Comparison of ENCODE assay signal across 33 cellular contexts in the genomic region with DNA sequence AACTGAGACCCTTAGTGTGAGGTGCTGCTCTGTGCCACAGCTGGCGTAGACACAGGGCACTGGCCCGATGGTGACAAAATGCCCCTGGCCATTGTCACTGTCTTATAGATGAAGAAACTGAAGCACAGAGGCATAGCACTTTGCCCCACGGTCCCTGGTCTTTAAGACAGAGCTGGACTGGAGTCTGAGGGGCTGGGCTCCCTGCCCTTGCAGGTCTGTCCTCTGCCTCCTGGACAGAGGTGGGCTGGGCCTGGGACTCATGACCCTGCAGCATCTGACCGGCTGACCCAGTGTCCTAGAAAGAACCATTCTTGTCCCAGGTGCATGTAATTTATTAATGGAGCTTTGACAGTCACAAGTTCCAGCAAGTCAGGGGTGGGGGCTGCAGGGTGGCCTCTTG. TPM values are rescaled to one million over a fixed set of nuclear protein-coding genes. Genes with fewer than 3 reads are reported as not detected.
DNase-seq lines count a peak whose midpoint lies in the region; ATAC-seq, FAIRE-seq and TF ChIP-seq lines count a peak whose summit lies in the region.
"Had no signal": no experiment of that assay in that cellular context is flagged by ENCODE, and none has a peak within 500 bp of the region (broad histone marks: within the 10 kb centered on the region; RNA-seq: fewer than 3 reads in every experiment).

No MANE protein-coding gene starts in this region.

- peaks cover 11% of the 10 kb centered on the region for H3K4me1 Mint-ChIP-seq in CD4-positive, alpha-beta T cell (ENCODE audit: low read depth)
- peaks cover 28% of the 10 kb centered on the region for H3K4me1 Mint-ChIP-seq in stimulated activated memory B cell treated with anti-CD40 and anti-IgM and Interleukin-4, amounts not matched to agents 10 μg/mL and 1 μg/mL and 100 μg/mL, for 72 hours

- no peaks in the 10 kb centered on the region for H3K27me3 Mint-ChIP-seq in CD4-positive, alpha-beta T cell
- no peaks in the 10 kb centered on the region for H3K27me3 Mint-ChIP-seq in stimulated activated memory B cell treated with anti-CD40 and anti-IgM and Interleukin-4, amounts not matched to agents 10 μg/mL and 1 μg/mL and 100 μg/mL, for 72 hours

- H3K9me2 ChIP-seq in OCI-LY7 (ENCODE audit: insufficient read depth, low read length) = no peaks in the 10 kb centered on the region

- H2AFZ ChIP-seq in OCI-LY7 (ENCODE audit: low read length) = no peak overlapping the region

- H3K4me2 ChIP-seq in OCI-LY7 (ENCODE audit: low read length) = no peak overlapping the region

- no peaks in the 10 kb centered on the region for H3K79me2 ChIP-seq in OCI-LY7 (ENCODE audit: insufficient read depth, low read depth, low read length)

- CTCF ChIA-PET in CD4-positive, alpha-beta T cell (lab: Charles Lee) = no interaction called here
- CTCF ChIA-PET in OCI-LY7 (lab: Charles Lee; ENCODE audit: unreplicated experiment) = no interaction called here

- H3K9me3 ChIP-seq in CD4-positive, alpha-beta T cell (ENCODE audit: control insufficient read depth, low read length) = no peaks in the 10 kb centered on the region
- H3K9me3 ChIP-seq in OCI-LY7 (ENCODE audit: low read length) = no peaks in the 10 kb centered on the region
- H3K9me3 ChIP-seq: ascending aorta, pancreas, SJSA1, thoracic aorta, vagina had no signal

- ATAC-seq in CD4-positive, alpha-beta T cell (ENCODE audit: poor library complexity) = no peak
- ATAC-seq in stimulated activated memory B cell treated with anti-CD40 and anti-IgM and Interleukin-4, amounts not matched to agents 10 μg/mL and 1 μg/mL and 100 μg/mL, for 72 hours = no peak
- no peak for ATAC-seq in GM19035 (IDR thresholded peaks at IDR 0.05; ENCODE audit: unreplicated experiment)
- no peak for ATAC-seq in GM18873 (IDR thresholded peaks at IDR 0.05; ENCODE audit: low FRiP score, unreplicated experiment)
- ATAC-seq: activated CD4-positive, CD25-positive, alpha-beta regulatory T cell treated with anti-CD3 and anti-CD28 coated beads, Interleukin-2, amount 50 U/mL, for 24 hours; activated naive CD4-positive, alpha-beta T cell treated with anti-CD3 and anti-CD28 coated beads, Interleukin-2, amount 50 U/mL, for 72 hours; pancreas; stimulated activated naive CD8-positive, alpha-beta T cell treated with anti-CD3 and anti-CD28 coated beads, Interleukin-15, Interleukin-2, amounts not matched to agents 100 U/mL and 50 U/mL, for 24 hours had no signal

- no TSS peak for BruUV-seq in OCI-LY7 (replicated peaks; lab: Mats Ljungman, UMichigan)

- no peaks in the 10 kb centered on the region for H4K20me1 ChIP-seq in OCI-LY7 (ENCODE audit: insufficient read depth, low read length)

- no peaks in the 10 kb centered on the region for H3K27me3 ChIP-seq in CD4-positive, alpha-beta T cell (ENCODE audit: control insufficient read depth, insufficient read depth, low read length)
- H3K27me3 ChIP-seq in bronchial epithelial cell (ENCODE audit: control insufficient read depth, insufficient read depth, low read length) = no peaks in the 10 kb centered on the region
- H3K27me3 ChIP-seq: ascending aorta, cardiac muscle cell, pancreas, SJSA1, vagina had no signal

- POLR2A ChIA-PET in CD4-positive, alpha-beta T cell (lab: Charles Lee) = no interaction called here
- POLR2A ChIA-PET in OCI-LY7 (lab: Charles Lee) = no interaction called here

- H3K4me3 ChIP-seq in OCI-LY7 (ENCODE audit: low read depth, low read length, poor library complexity, severe bottlenecking) (no peak overlapping the region), bronchial epithelial cell (ENCODE audit: low read depth, low read length) (no peak overlapping the region)
- H3K4me3 ChIP-seq: ascending aorta, cardiac muscle cell, lung, pancreas, SJSA1, thoracic aorta, vagina had no signal

- H3K4me1 ChIP-seq in OCI-LY7 (ENCODE audit: insufficient read depth, low read length, poor library complexity, severe bottlenecking) = peaks cover 13% of the 10 kb centered on the region
- H3K4me1 ChIP-seq: pancreas, SJSA1, vagina had no signal

- no peak for DNase-seq in CD4-positive, alpha-beta T cell
- DNase-seq in OCI-LY7 (ENCODE audit: low spot score) (no peak), bronchial epithelial cell (ENCODE audit: low read depth) (no peak)
- no peak for DNase-seq in stimulated activated CD4-positive, alpha-beta T cell treated with anti-CD3 and anti-CD28 coated beads, Interleukin-1b, Interleukin-23, amount 100 ng/mL, for 48 hours
- DNase-seq: activated CD4-positive, alpha-beta T cell treated with anti-CD3 and anti-CD28 coated beads, Interleukin-2, amount 50 U/mL, for 48 hours; activated CD8-positive, alpha-beta memory T cell treated with anti-CD3 and anti-CD28 coated beads, Interleukin-2, amount 50 U/mL, for 4 hours; DMS79; effector CD4-positive, alpha-beta T cell; hippocampal formation; IMR-90; left cardiac atrium; NCI-H1092; NCI-H1694; NCI-H446; NCI-H774; pancreas; stimulated activated naive CD8-positive, alpha-beta T cell treated with anti-CD3 and anti-CD28 coated beads, Interleukin-15, Interleukin-2, amounts not matched to agents 100 U/mL and 50 U/mL, for 24 hours had no signal

- peaks cover 34% of the 10 kb centered on the region for H3K36me3 Mint-ChIP-seq in CD4-positive, alpha-beta T cell (ENCODE audit: low read depth)
- H3K36me3 Mint-ChIP-seq in stimulated activated memory B cell treated with anti-CD40 and anti-IgM and Interleukin-4, amounts not matched to agents 10 μg/mL and 1 μg/mL and 100 μg/mL, for 72 hours = peaks cover 68% of the 10 kb centered on the region

- peaks cover 88% of the 10 kb centered on the region for H3K36me3 ChIP-seq in OCI-LY7 (ENCODE audit: insufficient read depth, low read length)
- peaks cover 18% of the 10 kb centered on the region for H3K36me3 ChIP-seq in bronchial epithelial cell (ENCODE audit: control insufficient read depth, insufficient read depth, low read length)

- peak overlapping the region; percentile 45 for H3K27ac Mint-ChIP-seq in CD4-positive, alpha-beta T cell
- H3K27ac Mint-ChIP-seq in stimulated activated memory B cell treated with anti-CD40 and anti-IgM and Interleukin-4, amounts not matched to agents 10 μg/mL and 1 μg/mL and 100 μg/mL, for 72 hours = peak overlapping the region; percentile 2

- H3K4me3 Mint-ChIP-seq in CD4-positive, alpha-beta T cell = no peak overlapping the region
- H3K4me3 Mint-ChIP-seq in stimulated activated memory B cell treated with anti-CD40 and anti-IgM and Interleukin-4, amounts not matched to agents 10 μg/mL and 1 μg/mL and 100 μg/mL, for 72 hours = no peak overlapping the region

- no peaks in the 10 kb centered on the region for H3K9me3 Mint-ChIP-seq in CD4-positive, alpha-beta T cell
- no peaks in the 10 kb centered on the region for H3K9me3 Mint-ChIP-seq in stimulated activated memory B cell treated with anti-CD40 and anti-IgM and Interleukin-4, amounts not matched to agents 10 μg/mL and 1 μg/mL and 100 μg/mL, for 72 hours
- H3K9me3 Mint-ChIP-seq: activated naive CD4-positive, alpha-beta T cell treated with anti-CD3 and anti-CD28 coated beads, Interleukin-2, amount 50 U/mL, for 72 hours; activated T-helper 2 cell treated with anti-CD3 and anti-CD28 coated beads, Interferon-gamma antibody, Interleukin-2, Interleukin-4, amounts not matched to agents 10 μg/mL and 5 μg/mL and 100 μg/mL, durations not matched to agents 14 hours and 24 hours and 36 hours had no signal

- intact Hi-C loops in CD4-positive, alpha-beta T cell (cut with DNase I, micrococcal nuclease) = no loop called here
- intact Hi-C loops in OCI-LY7 (cut with micrococcal nuclease; ENCODE audit: unreplicated experiment) = no loop called here

- H3K27ac ChIP-seq in CD4-positive, alpha-beta T cell (ENCODE audit: low read depth, low read length) = no peak overlapping the region
- H3K27ac ChIP-seq in OCI-LY7 (ENCODE audit: low read depth, low read length, poor library complexity, severe bottlenecking) = peak overlapping the region; percentile 45
- H3K27ac ChIP-seq: ascending aorta, cardiac muscle cell, epithelial cell of prostate, pancreas, SJSA1, vagina had no signal

- no peak for TF ChIP-seq CTCF in CD4-positive, alpha-beta T cell (IDR thresholded peaks at IDR 0.05)
- TF ChIP-seq CTCF in OCI-LY7 (conservative IDR thresholded peaks at IDR 0.05; ENCODE audit: low read length) (no peak), bronchial epithelial cell (IDR thresholded peaks at IDR 0.05; ENCODE audit: insufficient read depth, low read length, severe bottlenecking) (no peak)

- FAIRE-seq in bronchial epithelial cell (lab: Jason Lieb, UNC) = peak; percentile 77
- FAIRE-seq: colon, G401.6, H1, pancreas had no signal

RNA-seq across cellular contexts. Expression of gene SLFNL1, which starts 6.2 kb away (rescaled TPM):
- under 1 TPM; 0.08 to 0.17 TPM for total RNA-seq in CD4-positive, alpha-beta T cell
- 0.82 and 1.1 TPM in 2 replicates for total RNA-seq in OCI-LY7 (2014; rRNA removed; shearing (Covaris generic))
- total RNA-seq in OCI-LY7 (2022) = 0.49 and 0.57 TPM in 2 replicates
- total RNA-seq in bronchial epithelial cell = under 0.01 and 0.26 TPM in 2 replicates
- total RNA-seq: ascending aorta, H1 had no signal

RNA-seq across cellular contexts. Expression of gene CTPS1, which starts 35.8 kb away (rescaled TPM):
- total RNA-seq in CD4-positive, alpha-beta T cell = 10 to 100 TPM; 37.1 to 37.4 TPM
- 58.9 and 76.6 TPM in 2 replicates for total RNA-seq in OCI-LY7 (2014; rRNA removed; shearing (Covaris generic))
- 111 and 117 TPM in 2 replicates for total RNA-seq in OCI-LY7 (2022)
- total RNA-seq in bronchial epithelial cell = 33.7 and 36.6 TPM in 2 replicates
